1 cellular context compared by ENCODE assay signal in the genomic region with DNA sequence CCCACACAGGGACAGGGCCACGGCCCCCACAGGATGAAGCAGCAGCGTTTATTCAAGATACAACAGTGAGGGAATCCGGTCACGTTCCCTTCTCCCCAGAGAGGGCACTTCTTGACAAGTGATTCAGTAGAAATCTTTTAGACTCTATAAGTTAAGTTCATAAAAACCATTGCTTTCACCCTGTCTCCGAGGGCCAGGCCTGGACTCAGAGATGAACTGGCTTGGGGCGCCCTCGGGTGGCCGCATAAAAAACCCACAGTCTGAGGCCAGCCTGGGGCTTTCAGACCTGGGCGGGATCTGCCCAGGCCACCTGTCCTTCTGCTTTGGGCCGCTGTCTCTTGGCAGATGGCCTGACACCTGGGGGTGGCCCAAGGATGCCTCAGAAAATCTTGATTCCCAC.
TF ChIP-seq lines count a peak whose summit lies in the region.

No MANE protein-coding gene starts in this region.

TF ChIP-seq in GM12878, 131 proteins besides CTCF, POLR2A, EP300 and RAD21:
- peak; percentile 48; the same call in 1 of the 2 replicates for TF ChIP-seq SMC3 (IDR thresholded peaks at IDR 0.05; ENCODE audit: borderline replicate concordance, low read length)
- 0 out of 2 replicates have a peak, but pooled peaks have one; percentile 13 for TF ChIP-seq YY1 (IDR thresholded peaks at IDR 0.05; ENCODE audit: low read depth, low read length)
